ENCODE assay signal across 9 cellular contexts in genomic region chr15:29674661-29675533, GRCh38.
DNase-seq lines count a peak whose midpoint lies in the region; ATAC-seq and TF ChIP-seq lines count a peak whose summit lies in the region.
"Had no signal": no experiment of that assay in that cellular context is flagged by ENCODE, and none has a peak within 500 bp of the region (broad histone marks: within the 10 kb centered on the region; RNA-seq: fewer than 3 reads in every experiment).

No MANE protein-coding gene starts in this region.

- no peak for TF ChIP-seq CTCF in Caco-2 (IDR thresholded peaks at IDR 0.05; ENCODE audit: insufficient read depth in 1 of 2, low read depth in 1 of 2, low read length in 1 of 2, severe bottlenecking in 1 of 2, unreplicated experiment in 1 of 2)
- TF ChIP-seq CTCF in foreskin keratinocyte (conservative IDR thresholded peaks at IDR 0.05) = no peak

- peaks cover 11% of the 10 kb centered on the region for H3K4me1 ChIP-seq in Caco-2
- H3K4me1 ChIP-seq in NT2/D1 (ENCODE audit: insufficient read depth, insufficient read length) = peaks cover 2% of the 10 kb centered on the region
- H3K4me1 ChIP-seq in foreskin keratinocyte = peaks cover 24% of the 10 kb centered on the region
- peaks cover 5% of the 10 kb centered on the region for H3K4me1 ChIP-seq in neuron (ENCODE audit: insufficient read depth, low read length)

- no peaks in the 10 kb centered on the region for H3K27me3 ChIP-seq in Caco-2 (replicated peaks; ENCODE audit: control insufficient read depth, insufficient read depth, low read length)
- H3K27me3 ChIP-seq in NT2/D1 (ENCODE audit: insufficient read depth, insufficient read length) = no peaks in the 10 kb centered on the region
- H3K27me3 ChIP-seq in foreskin keratinocyte = no peaks in the 10 kb centered on the region
- peaks cover 23% of the 10 kb centered on the region for H3K27me3 ChIP-seq in neuron (ENCODE audit: insufficient read depth, low read length)

- CTCF ChIA-PET in Caco-2 (lab: Charles Lee) = interaction anchor here (0.6 kb wide), 1 partner anchor 251 kb away, joined by 3 read pairs; no protein-coding TSS in a partner anchor

- DNase-seq in Caco-2 (peak; percentile 86 to 91), NT2/D1 (ENCODE audit: low read depth, low spot score) (peak; percentile 60), foreskin keratinocyte (no peak), NOMO-1 treated with DMSO at 0.1 percent for 48 hours (lab: John Stamatoyannopoulos, UW; ENCODE audit: unreplicated experiment) (no peak)
- no peak for DNase-seq in activated effector memory CD4-positive, alpha-beta T cell treated with anti-CD3 and anti-CD28 coated beads, Interleukin-2, amount 50 U/mL, for 16 hours
- DNase-seq in central memory CD4-positive, alpha-beta T cell = no peak
- DNase-seq: T-helper 9 cell had no signal

- ATAC-seq in foreskin keratinocyte = peak; percentile 59
- no peak for ATAC-seq in HG03432 (IDR thresholded peaks at IDR 0.05; ENCODE audit: unreplicated experiment)

- peak overlapping the region; percentile 48 for H2AFZ ChIP-seq in neuron (ENCODE audit: low read depth, low read length)

- peak overlapping the region; percentile 35 for H3K4me3 Mint-ChIP-seq in Caco-2 (ENCODE audit: unreplicated experiment)

- no peaks in the 10 kb centered on the region for H3K36me3 ChIP-seq in Caco-2 (ENCODE audit: control insufficient read depth, insufficient read depth, low read length)
- H3K36me3 ChIP-seq in NT2/D1 (ENCODE audit: insufficient read depth, insufficient read length, low read length) = no peaks in the 10 kb centered on the region
- H3K36me3 ChIP-seq in neuron (ENCODE audit: insufficient read depth, low read length) = no peaks in the 10 kb centered on the region

- H3K27ac ChIP-seq in foreskin keratinocyte = no peak overlapping the region

- intact Hi-C loops in Caco-2 (cut with micrococcal nuclease; ENCODE audit: unreplicated experiment) = no loop called here

- H3K9ac ChIP-seq in NT2/D1 (ENCODE audit: insufficient read length, low read depth) = peak overlapping the region; percentile 80

- H3K27me3 Mint-ChIP-seq in Caco-2 (ENCODE audit: insufficient read depth, unreplicated experiment) = no peaks in the 10 kb centered on the region

- TSS peak; percentile 25 for BruUV-seq in Caco-2 (replicated peaks; lab: Mats Ljungman, UMichigan)

- H3K9me3 ChIP-seq in Caco-2 (no peaks in the 10 kb centered on the region), NT2/D1 (ENCODE audit: insufficient read depth, low read length) (no peaks in the 10 kb centered on the region), neuron (ENCODE audit: low read length) (no peaks in the 10 kb centered on the region)

- no peaks in the 10 kb centered on the region for H3K4me1 Mint-ChIP-seq in Caco-2 (ENCODE audit: low read depth, unreplicated experiment)

- H3K36me3 Mint-ChIP-seq in Caco-2 (ENCODE audit: insufficient read depth, unreplicated experiment) = no peaks in the 10 kb centered on the region

- POLR2A ChIA-PET in Caco-2 (lab: Charles Lee) = no interaction called here

- no peak overlapping the region for H3K27ac Mint-ChIP-seq in Caco-2 (ENCODE audit: unreplicated experiment)

- H3K4me3 ChIP-seq in Caco-2 (ENCODE audit: low read depth, low read length) (peak overlapping the region; percentile 36), NT2/D1 (ENCODE audit: insufficient read length, low read depth) (peak overlapping the region; percentile 61), neuron (ENCODE audit: low read length) (peak overlapping the region; percentile 44)

- H3K9me3 Mint-ChIP-seq in Caco-2 (ENCODE audit: unreplicated experiment) = no peaks in the 10 kb centered on the region

Comparison
In these comparisons a context has a peak if more than half of its experiments do, and no peak if none do; other contexts are left out.
1. DNase-seq: peak in Caco-2 (2 of 2) and NT2/D1 (single experiment); none in foreskin keratinocyte (0 of 2), activated effector memory CD4-positive, alpha-beta T cell treated with anti-CD3 and anti-CD28 coated beads, Interleukin-2, amount 50 U/mL, for 16 hours (single experiment), central memory CD4-positive, alpha-beta T cell (single experiment) and NOMO-1 treated with DMSO at 0.1 percent for 48 hours (single experiment).
2. Peak in every context shown above with its lines, with median percentiles within 50 percentile points of each other: H3K4me3 ChIP-seq.